ENCODE assay signal across 18 cellular contexts in genomic region chr22:48607901-48608650, GRCh38.
"Had no signal": no experiment of that assay in that cellular context is flagged by ENCODE, and none has a peak within 500 bp of the region (broad histone marks: within the 10 kb centered on the region; RNA-seq: fewer than 3 reads in every experiment).

No MANE protein-coding gene starts in this region.

- DNase-seq: activated CD4-positive, alpha-beta T cell treated with anti-CD3 and anti-CD28 coated beads, Interleukin-2, amount 50 U/mL, for 48 hours; activated naive CD4-positive, alpha-beta T cell; activated naive CD8-positive, alpha-beta T cell treated with anti-CD3 and anti-CD28 coated beads, Interleukin-2, amount 10 ng/mL, durations not matched to agents 7 days and 5 days; caudate nucleus; effector memory CD8-positive, alpha-beta T cell; esophagus squamous epithelium; heart right ventricle; left cardiac atrium; mesendoderm; natural killer cell; nucleus accumbens; sigmoid colon; spleen; stimulated activated naive B cell treated with anti-CD40 and anti-IgM and Interleukin-4, amounts not matched to agents 10 μg/mL and 1 μg/mL and 100 μg/mL, for 72 hours; T-helper 2 cell; WERI-Rb-1 had no signal

- H3K4me3 ChIP-seq: esophagus squamous epithelium, heart right ventricle, sigmoid colon, spleen, tibial nerve, vagina had no signal

- H3K27ac ChIP-seq: esophagus squamous epithelium, heart right ventricle, spleen, vagina, WERI-Rb-1 had no signal
